In the genomic region with DNA sequence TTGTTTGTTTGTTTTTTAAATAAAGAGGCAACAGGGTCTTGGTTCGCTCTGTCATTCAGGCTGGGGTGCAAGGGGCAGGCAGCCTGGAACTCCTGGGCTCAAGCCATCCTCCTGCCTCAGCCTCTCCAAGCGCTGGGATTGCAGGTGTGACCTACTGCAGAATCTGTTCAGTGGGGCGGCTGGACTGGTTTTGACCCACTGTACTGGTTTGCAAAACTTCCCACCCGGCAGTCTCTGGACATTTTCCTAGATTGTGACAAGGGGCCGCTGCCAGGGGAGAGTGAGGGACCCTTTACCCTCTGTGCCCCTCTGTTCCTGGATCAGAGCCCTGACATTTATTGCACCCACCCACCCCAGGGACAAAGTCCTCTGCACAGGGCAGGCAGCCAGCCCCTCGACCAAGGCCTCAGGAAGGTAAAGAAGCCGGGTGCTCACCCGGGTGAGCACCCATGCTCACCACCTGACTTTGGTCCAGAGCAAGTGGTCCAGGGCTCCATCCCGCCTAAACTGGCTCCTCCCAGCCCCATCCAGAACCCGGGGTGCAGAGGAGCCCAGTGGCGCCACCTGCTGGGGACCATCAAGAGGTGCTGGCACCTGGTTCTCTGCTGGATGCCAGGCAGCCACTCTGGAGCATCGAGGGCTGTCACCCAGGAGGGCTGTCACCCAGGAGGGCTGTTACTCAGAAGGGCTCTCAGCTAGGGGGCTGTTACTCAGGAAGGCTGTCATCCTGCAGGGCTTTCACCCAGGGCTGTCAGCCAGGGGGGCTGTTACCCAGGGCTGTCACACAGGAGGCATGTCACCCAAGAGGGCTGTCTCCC, we compare ENCODE assay signal across 8 cellular contexts.
DNase-seq lines count a peak whose midpoint lies in the region; ATAC-seq, FAIRE-seq and TF ChIP-seq lines count a peak whose summit lies in the region.

No MANE protein-coding gene starts in this region.

- peaks cover 0 to 14% (median 5%) of the 10 kb centered on the region in 7 donors for H3K9me3 Mint-ChIP-seq in CD14-positive monocyte
- H3K9me3 Mint-ChIP-seq in mesothelial cell of epicardium: peaks cover 8% of the 10 kb centered on the region

- H3K36me3 Mint-ChIP-seq in CD14-positive monocyte: no peaks in the 10 kb centered on the region
- H3K36me3 Mint-ChIP-seq in mesothelial cell of epicardium: no peaks in the 10 kb centered on the region

- H3K27ac Mint-ChIP-seq in CD14-positive monocyte: no peak overlapping the region
- no peak overlapping the region for H3K27ac Mint-ChIP-seq in mesothelial cell of epicardium

- H3K4me3 ChIP-seq in bronchial epithelial cell (ENCODE audit: low read depth, low read length): no peak overlapping the region

- DNase-seq in CD14-positive monocyte (ENCODE audit: low spot score): no peak
- peak; percentile 32 for DNase-seq in H4 (ENCODE audit: low spot score)
- DNase-seq in SHP77 (lab: John Stamatoyannopoulos, UW): peak; percentile 57 to 83
- peak; percentile 4 for DNase-seq in bronchial epithelial cell (ENCODE audit: low read depth)
- no peak for DNase-seq in mesothelial cell of epicardium (ENCODE audit: low spot score in 2 of 2, unreplicated experiment in 2 of 2)
- no peak for DNase-seq in NCI-H187 (lab: John Stamatoyannopoulos, UW)

- H3K27me3 Mint-ChIP-seq in CD14-positive monocyte (ENCODE audit: low read depth in 3 of 3): peaks cover 0 to 5% (median 5%) of the 10 kb centered on the region in 3 donors
- no peaks in the 10 kb centered on the region for H3K27me3 Mint-ChIP-seq in mesothelial cell of epicardium (ENCODE audit: low read depth)

- H3K4me1 Mint-ChIP-seq in CD14-positive monocyte: no peaks in the 10 kb centered on the region
- no peaks in the 10 kb centered on the region for H3K4me1 Mint-ChIP-seq in mesothelial cell of epicardium

- intact Hi-C loops in CD14-positive monocyte (cut with micrococcal nuclease): loop anchor here in 1 of 2 donors (5.0 kb wide), 1 partner anchor 336 kb away; no protein-coding TSS in a partner anchor

- peak; percentile 66 for TF ChIP-seq CTCF in CD14-positive monocyte (IDR thresholded peaks at IDR 0.05)
- peak; percentile 73 for TF ChIP-seq CTCF in bronchial epithelial cell (IDR thresholded peaks at IDR 0.05; ENCODE audit: insufficient read depth, low read length, severe bottlenecking)
- peak; percentile 58 for TF ChIP-seq CTCF in mesothelial cell of epicardium (IDR thresholded peaks at IDR 0.05; ENCODE audit: unreplicated experiment)

- no peaks in the 10 kb centered on the region for H3K36me3 ChIP-seq in bronchial epithelial cell (ENCODE audit: control insufficient read depth, insufficient read depth, low read length)

- ATAC-seq in GM21786 (IDR thresholded peaks at IDR 0.05; ENCODE audit: unreplicated experiment): no peak
- ATAC-seq in GM21381 (IDR thresholded peaks at IDR 0.05; ENCODE audit: unreplicated experiment): no peak

- H3K27me3 ChIP-seq in bronchial epithelial cell (ENCODE audit: control insufficient read depth, insufficient read depth, low read length): no peaks in the 10 kb centered on the region

- H3K4me3 Mint-ChIP-seq in CD14-positive monocyte (no peak overlapping the region), mesothelial cell of epicardium (no peak overlapping the region)

- no peak for FAIRE-seq in bronchial epithelial cell (lab: Jason Lieb, UNC)

Comparison
In these comparisons a context has a peak if more than half of its experiments do, and no peak if none do; other contexts are left out.
1. DNase-seq: peak in H4 (single experiment), SHP77 (2 of 2) and bronchial epithelial cell (single experiment); none in CD14-positive monocyte (single experiment), mesothelial cell of epicardium (0 of 2) and NCI-H187 (0 of 2).
2. Peak in every context shown above with its lines, with median percentiles within 50 percentile points of each other: CTCF ChIP-seq.